In genomic region chr16:10298416-10298815, GRCh38 we compare ENCODE assay signal across 17 cellular contexts.
"Had no signal": no experiment of that assay in that cellular context is flagged by ENCODE, and none has a peak within 500 bp of the region (broad histone marks: within the 10 kb centered on the region; RNA-seq: fewer than 3 reads in every experiment).

No MANE protein-coding gene starts in this region.

- H3K36me3 Mint-ChIP-seq: type B pancreatic cell had no signal

- H3K4me3 Mint-ChIP-seq: activated CD4-positive, alpha-beta T cell treated with anti-CD3 and anti-CD28 coated beads, Interleukin-2, amount 10 ng/mL, durations not matched to agents 7 days and 5 days; dendritic cell treated with granulocyte-macrophage colony-stimulating factor and Interleukin-4, amounts not matched to agents 40 ng/mL and 50 ng/mL, for 4 days; immature natural killer cell; nephron; stimulated activated naive CD8-positive, alpha-beta T cell treated with anti-CD3 and anti-CD28 coated beads, Interleukin-15, Interleukin-2, amounts not matched to agents 100 ng/mL and 50 ng/mL, for 24 hours; type B pancreatic cell had no signal

- DNase-seq: activated CD4-positive, alpha-beta T cell treated with anti-CD3 and anti-CD28 coated beads, Interleukin-2, amount 10 ng/mL, durations not matched to agents 7 days and 5 days; activated gamma-delta T cell treated with Interleukin-2 at 50 U/mL for 16 hours; aorta; cerebellar nuclear complex; effector memory CD4-positive, alpha-beta T cell; foreskin melanocyte; immature natural killer cell; occipital lobe; right cardiac atrium; small intestine; stimulated activated CD4-positive, alpha-beta T cell treated with anti-CD3 and anti-CD28 coated beads, Interleukin-4, amount 100 ng/mL, for 4 hours; stimulated activated CD8-positive, alpha-beta memory T cell treated with anti-CD3 and anti-CD28 coated beads, Interleukin-4, amount 100 ng/mL, for 48 hours had no signal

- ATAC-seq: right cardiac atrium had no signal

- H3K4me1 Mint-ChIP-seq: activated CD4-positive, alpha-beta T cell treated with anti-CD3 and anti-CD28 coated beads, Interleukin-2, amount 10 ng/mL, durations not matched to agents 7 days and 5 days; immature natural killer cell; nephron had no signal

- H3K27me3 Mint-ChIP-seq: dendritic cell treated with granulocyte-macrophage colony-stimulating factor and Interleukin-4, amounts not matched to agents 40 ng/mL and 50 ng/mL, for 4 days; progenitor cell of endocrine pancreas; stimulated activated naive CD8-positive, alpha-beta T cell treated with anti-CD3 and anti-CD28 coated beads, Interleukin-15, Interleukin-2, amounts not matched to agents 100 ng/mL and 50 ng/mL, for 24 hours; type B pancreatic cell had no signal

- H3K27ac Mint-ChIP-seq: activated CD4-positive, alpha-beta T cell treated with anti-CD3 and anti-CD28 coated beads, Interleukin-2, amount 10 ng/mL, durations not matched to agents 7 days and 5 days; dendritic cell treated with granulocyte-macrophage colony-stimulating factor and Interleukin-4, amounts not matched to agents 40 ng/mL and 50 ng/mL, for 4 days; immature natural killer cell; progenitor cell of endocrine pancreas; stimulated activated naive CD8-positive, alpha-beta T cell treated with anti-CD3 and anti-CD28 coated beads, Interleukin-15, Interleukin-2, amounts not matched to agents 100 ng/mL and 50 ng/mL, for 24 hours; type B pancreatic cell had no signal
